Comparison of ENCODE assay signal across 8 cellular contexts in the genomic region with DNA sequence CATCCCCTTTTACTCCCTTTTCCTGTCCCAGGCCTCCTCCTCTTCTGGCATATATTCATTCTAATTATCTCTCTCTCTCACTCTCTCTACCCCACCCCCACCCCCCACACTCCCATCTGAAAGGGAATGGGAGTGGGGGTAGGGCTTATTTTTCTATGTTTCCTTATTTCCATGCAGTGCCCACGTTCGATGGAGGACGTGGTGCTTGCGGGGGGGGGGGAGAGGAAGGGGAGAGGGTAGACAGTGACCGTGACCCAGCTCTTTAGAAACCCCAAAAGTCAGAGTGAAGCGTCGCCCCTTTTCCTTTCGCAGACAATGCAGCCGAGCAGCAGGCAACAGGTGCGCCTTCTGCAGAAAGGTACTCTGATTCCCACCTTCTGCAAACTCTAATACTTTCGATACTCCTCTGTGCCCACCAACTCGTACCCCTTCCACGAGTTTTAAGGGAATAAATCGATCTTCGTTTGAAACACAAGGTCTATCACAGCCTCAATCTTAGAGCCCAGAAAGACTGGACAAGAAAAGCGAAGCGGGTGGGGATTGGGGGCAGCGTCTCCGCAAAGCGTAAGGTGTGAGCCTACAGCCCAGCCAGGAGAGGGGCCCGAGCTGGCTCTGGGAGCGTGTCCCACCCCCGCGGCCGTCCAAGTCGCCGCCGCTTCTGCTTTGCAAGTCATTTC. TPM values are rescaled to one million over a fixed set of nuclear protein-coding genes. Genes with fewer than 3 reads are reported as not detected.
DNase-seq lines count a peak whose midpoint lies in the region; TF ChIP-seq lines count a peak whose summit lies in the region.

No MANE protein-coding gene starts in this region.

- peak overlapping the region; percentile 69 for H3K4me3 ChIP-seq in H7 (ENCODE audit: insufficient read depth, low read depth, low read length)
- H3K4me3 ChIP-seq in astrocyte of the cerebellum (ENCODE audit: low read depth, low read length) = peak overlapping the region; percentile 62

- TF ChIP-seq CTCF in astrocyte of the cerebellum (IDR thresholded peaks at IDR 0.05; ENCODE audit: low read depth, low read length, missing control alignments) = no peak

- DNase-seq in NCI-H345 (lab: John Stamatoyannopoulos, UW) (peak; percentile 47), NCI-H345 treated with DMSO at 0.1 percent for 48 hours (lab: John Stamatoyannopoulos, UW; ENCODE audit: unreplicated experiment) (no peak), H7 (peak; percentile 42), NCI-H226 (peak; percentile 1), astrocyte of the cerebellum (ENCODE audit: low read depth) (no peak), left kidney (ENCODE audit: low read depth, low spot score) (peak; percentile 44), stromal cell of bone marrow (ENCODE audit: low read depth) (peak; percentile 42), UCSD-AML1 (lab: John Stamatoyannopoulos, UW; ENCODE audit: unreplicated experiment) (no peak)

- H3K36me3 ChIP-seq in H7 (replicated peaks; ENCODE audit: control insufficient read depth, insufficient read depth, low read length) = no peaks in the 10 kb centered on the region

- peaks cover 47% of the 10 kb centered on the region for H3K27me3 ChIP-seq in H7 (ENCODE audit: control insufficient read depth, insufficient read depth, low read length)

- in situ Hi-C loops in astrocyte of the cerebellum (cut with HindIII; ENCODE audit: low sequenced_read_pairs) = no loop called here

RNA-seq across cellular contexts. Expression of gene NR4A2, which starts 0.9 kb away (rescaled TPM):
- total RNA-seq in H7 (2014; rRNA removed; shearing (Covaris generic)) = 0.37 and 0.45 TPM in 2 replicates

Comparison
In these comparisons a context has a peak if more than half of its experiments do, and no peak if none do; other contexts are left out.
1. DNase-seq: peak in NCI-H345 (single experiment), H7 (single experiment), NCI-H226 (single experiment), left kidney (single experiment) and stromal cell of bone marrow (single experiment); none in NCI-H345 treated with DMSO at 0.1 percent for 48 hours (single experiment), astrocyte of the cerebellum (single experiment) and UCSD-AML1 (single experiment).